ENCODE assay signal across 8 cellular contexts in the genomic region with DNA sequence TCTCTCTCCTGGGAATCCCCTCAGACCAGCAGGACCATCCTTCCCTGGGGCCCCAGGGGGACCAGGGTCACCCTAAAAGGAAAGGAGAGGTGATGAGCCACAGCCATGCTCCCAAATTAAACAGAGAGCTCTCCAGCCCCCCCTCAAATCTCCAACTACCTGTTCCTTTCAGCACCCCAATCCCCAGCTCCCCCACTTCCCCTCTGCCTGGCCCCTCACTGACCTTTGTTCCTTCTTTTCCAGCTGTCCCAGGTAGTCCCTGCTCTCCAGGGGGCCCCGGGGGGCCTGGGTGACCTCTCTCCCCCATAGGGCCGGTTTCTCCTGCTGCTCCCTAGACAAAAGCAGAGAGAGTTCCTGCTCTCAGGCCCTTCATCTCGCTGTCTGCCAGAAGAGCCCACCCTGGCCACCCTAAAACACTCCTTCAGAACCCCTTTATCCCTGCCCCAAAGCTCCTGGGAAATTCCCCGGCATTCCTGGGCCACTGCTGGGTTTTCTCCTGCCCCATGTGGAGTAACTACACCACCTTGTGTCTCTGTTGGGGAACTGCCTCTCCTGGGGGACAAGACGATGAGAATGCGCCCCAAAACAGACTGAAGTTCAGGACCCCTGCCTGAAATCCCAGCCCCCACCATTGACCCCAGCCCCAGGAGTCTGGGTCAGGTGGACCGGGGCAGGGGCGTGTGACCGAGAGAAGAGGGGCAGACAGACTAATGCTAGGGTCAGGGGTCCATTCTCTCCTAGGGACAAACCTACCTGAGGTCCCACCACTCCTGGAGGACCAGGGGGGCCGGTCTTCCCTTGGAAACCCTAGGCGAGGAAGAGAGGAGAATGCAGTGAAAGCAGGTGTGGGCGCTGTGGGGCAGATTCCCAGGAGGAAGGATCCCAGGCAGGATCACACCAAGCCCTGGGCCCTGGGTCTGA. TPM values are rescaled to one million over a fixed set of nuclear protein-coding genes. Genes with fewer than 3 reads are reported as not detected.
DNase-seq lines count a peak whose midpoint lies in the region; ATAC-seq and TF ChIP-seq lines count a peak whose summit lies in the region.

No MANE protein-coding gene starts in this region.

- H3K79me2 ChIP-seq in PC-3 (ENCODE audit: low read length) (no peaks in the 10 kb centered on the region), smooth muscle cell (ENCODE audit: low read depth) (no peaks in the 10 kb centered on the region)

- H3K9me2 ChIP-seq in PC-3 (replicated peaks; ENCODE audit: low read length): no peaks in the 10 kb centered on the region

- H3K27me3 ChIP-seq in PC-3 (ENCODE audit: low read length) (no peaks in the 10 kb centered on the region), smooth muscle cell (ENCODE audit: low read depth) (no peaks in the 10 kb centered on the region)

- H3K4me2 ChIP-seq in PC-3 (ENCODE audit: low read length) (no peak overlapping the region), smooth muscle cell (no peak overlapping the region)

- H2AFZ ChIP-seq in PC-3 (ENCODE audit: low read length) (no peak overlapping the region), smooth muscle cell (ENCODE audit: low read depth) (no peak overlapping the region)

- intact Hi-C loops in PC-3 (cut with micrococcal nuclease): no loop called here

- 64% methylated on average over 12 of the region's 12 CpGs for WGBS in smooth muscle cell (ENCODE audit: low lambda C conversion rate)

- H3K36me3 ChIP-seq in PC-3 (ENCODE audit: low read depth, low read length): no peaks in the 10 kb centered on the region
- H3K36me3 ChIP-seq in smooth muscle cell (ENCODE audit: low read depth): no peaks in the 10 kb centered on the region

- H4K20me1 ChIP-seq in PC-3 (ENCODE audit: low read length) (no peaks in the 10 kb centered on the region), smooth muscle cell (ENCODE audit: low read depth) (no peaks in the 10 kb centered on the region)

- no peaks in the 10 kb centered on the region for H3F3A ChIP-seq in PC-3 (ENCODE audit: low read length, unreplicated experiment)
- H3F3A ChIP-seq in smooth muscle cell (ENCODE audit: low read depth): no peaks in the 10 kb centered on the region

- peak; percentile 67 for DNase-seq in DMS 273 (lab: John Stamatoyannopoulos, UW; ENCODE audit: unreplicated experiment)
- DNase-seq in DMS 273 treated with DMSO at 0.1 percent for 48 hours (lab: John Stamatoyannopoulos, UW): no peak
- DNase-seq in PC-3: peak; percentile 47
- DNase-seq in fibroblast of peridontal ligament (ENCODE audit: extremely low read depth): peak; percentile 45
- DNase-seq in smooth muscle cell (lab: John Stamatoyannopoulos, UW; ENCODE audit: unreplicated experiment): no peak
- DNase-seq in mesenteric fat pad (ENCODE audit: low spot score): no peak
- no peak for DNase-seq in T-helper 9 cell
- no peak for DNase-seq in stimulated activated CD4-positive, alpha-beta T cell treated with anti-CD3 and anti-CD28 coated beads, Interleukin-4, amount 100 ng/mL, for 4 hours

- H3K27ac ChIP-seq in PC-3 (ENCODE audit: low read length) (no peak overlapping the region), smooth muscle cell (ENCODE audit: low read depth) (no peak overlapping the region)

- H3K4me3 ChIP-seq in PC-3 (ENCODE audit: low read length): no peak overlapping the region
- no peak overlapping the region for H3K4me3 ChIP-seq in smooth muscle cell

- H3K9ac ChIP-seq in PC-3 (ENCODE audit: low read length) (no peak overlapping the region), smooth muscle cell (ENCODE audit: low read depth) (no peak overlapping the region)

- H3K9me3 ChIP-seq in PC-3 (ENCODE audit: low read length): no peaks in the 10 kb centered on the region
- H3K9me3 ChIP-seq in smooth muscle cell (replicated peaks; ENCODE audit: low read depth): no peaks in the 10 kb centered on the region

- H3K4me1 ChIP-seq in PC-3 (ENCODE audit: insufficient read depth, low read length) (no peaks in the 10 kb centered on the region), smooth muscle cell (ENCODE audit: low read depth) (no peaks in the 10 kb centered on the region)

- no TSS peak for BruUV-seq in PC-3 (replicated peaks; lab: Mats Ljungman, UMichigan)

- POLR2A ChIA-PET in PC-3 (lab: Charles Lee; ENCODE audit: unreplicated experiment): no interaction called here

- peak; percentile 77 for TF ChIP-seq CTCF in PC-3 (conservative IDR thresholded peaks at IDR 0.05; ENCODE audit: low read depth, low read length)
- TF ChIP-seq CTCF in smooth muscle cell (IDR thresholded peaks at IDR 0.05; ENCODE audit: borderline replicate concordance, insufficient read depth, poor library complexity, severe bottlenecking): peak; percentile 52

- CTCF ChIA-PET in PC-3 (lab: Charles Lee): no interaction called here

- peak; percentile 71 for ATAC-seq in PC-3

RNA-seq across cellular contexts. Expression of a gene that starts 19.7 kb away (rescaled TPM):
- total RNA-seq in PC-3 (2014; rRNA removed) (0.58 and 0.63 TPM in 2 replicates), smooth muscle cell (0.36 and 1.1 TPM in 2 replicates), mesenteric fat pad (0.67 TPM)
- 1.2 and 1.5 TPM in 2 replicates for polyA plus RNA-seq in smooth muscle cell

RNA-seq across cellular contexts. Expression of a gene that starts 27.9 kb away (rescaled TPM):
- 24.0 and 30.9 TPM in 2 replicates for total RNA-seq in PC-3 (2014; rRNA removed)
- 24.3 and 25.7 TPM in 2 replicates for total RNA-seq in smooth muscle cell
- 28.2 and 33.7 TPM in 2 replicates for polyA plus RNA-seq in smooth muscle cell
- total RNA-seq in mesenteric fat pad: 35.8 TPM

RNA-seq across cellular contexts. Expression of a gene that starts 28.1 kb away (rescaled TPM):
- total RNA-seq in PC-3 (2014; rRNA removed) (128 and 149 TPM in 2 replicates), smooth muscle cell (112 and 140 TPM in 2 replicates), mesenteric fat pad (109 TPM)
- polyA plus RNA-seq in smooth muscle cell: 87.2 and 89.5 TPM in 2 replicates

RNA-seq across cellular contexts. Expression of a gene that starts 31.9 kb away (rescaled TPM):
- 4.2 and 6.2 TPM in 2 replicates for total RNA-seq in PC-3 (2014; rRNA removed)
- 2.9 and 4.9 TPM in 2 replicates for total RNA-seq in smooth muscle cell
- polyA plus RNA-seq in smooth muscle cell: 3.7 and 9.6 TPM in 2 replicates
- 5.3 TPM for total RNA-seq in mesenteric fat pad

RNA-seq across cellular contexts. Expression of a gene that starts 35.7 kb away (rescaled TPM):
- total RNA-seq in PC-3 (2014; rRNA removed) (23.3 and 37.5 TPM in 2 replicates), smooth muscle cell (23.4 and 32.2 TPM in 2 replicates), mesenteric fat pad (32.6 TPM)
- polyA plus RNA-seq in smooth muscle cell: 31.6 and 35.1 TPM in 2 replicates

Comparison
In these comparisons a context has a peak if more than half of its experiments do, and no peak if none do; other contexts are left out.
1. DNase-seq: peak in DMS 273 (single experiment), PC-3 (single experiment) and fibroblast of peridontal ligament (single experiment); none in DMS 273 treated with DMSO at 0.1 percent for 48 hours (single experiment), smooth muscle cell (single experiment), mesenteric fat pad (single experiment), T-helper 9 cell (single experiment) and stimulated activated CD4-positive, alpha-beta T cell treated with anti-CD3 and anti-CD28 coated beads, Interleukin-4, amount 100 ng/mL, for 4 hours (0 of 2).